In genomic region chr2:112019510-112019909, GRCh38 we compare ENCODE assay signal across 22 cellular contexts.
"Had no signal": no experiment of that assay in that cellular context is flagged by ENCODE, and none has a peak within 500 bp of the region (broad histone marks: within the 10 kb centered on the region; RNA-seq: fewer than 3 reads in every experiment).

No MANE protein-coding gene starts in this region.

- H3K9me3 ChIP-seq: body of pancreas, gastrocnemius medialis, neutrophil, testis had no signal

- H3K27me3 ChIP-seq: body of pancreas, dorsolateral prefrontal cortex, gastrocnemius medialis, neutrophil, testis had no signal

- DNase-seq: activated CD4-positive, alpha-beta T cell treated with anti-CD3 and anti-CD28 coated beads, Interleukin-2, amount 10 ng/mL, durations not matched to agents 24 days and 14 days; activated CD8-positive, alpha-beta T cell treated with anti-CD3 and anti-CD28 coated beads for 36 hours; activated naive CD4-positive, alpha-beta T cell; activated naive CD8-positive, alpha-beta T cell treated with anti-CD3 and anti-CD28 coated beads, Interleukin-2, amount 10 ng/mL, durations not matched to agents 7 days and 5 days; activated T-cell treated with anti-CD3 and anti-CD28 coated beads, Interleukin-2, amount 50 U/mL, for 1 hour; body of pancreas; caudate nucleus; dorsolateral prefrontal cortex; erythroblast; gastrocnemius medialis; head of caudate nucleus; immature natural killer cell; kidney glomerular epithelial cell; mesenchymal stem cell; natural killer cell; stimulated activated CD4-positive, alpha-beta T cell treated with anti-CD3 and anti-CD28 coated beads, Interleukin-4, amount 100 ng/mL, for 4 hours; T1000; testis had no signal

- ATAC-seq: activated CD8-positive, alpha-beta T cell treated with anti-CD3 and anti-CD28 coated beads for 36 hours; activated T-helper 17 cell treated with anti-CD3 and anti-CD28 coated beads, Interleukin-2, amount 50 U/mL, for 72 hours; body of pancreas; gastrocnemius medialis; natural killer cell; sciatic nerve; stimulated activated memory B cell treated with anti-CD40 and anti-IgM and Interleukin-4, amounts not matched to agents 10 μg/mL and 1 μg/mL and 100 μg/mL, for 72 hours had no signal

- H3K4me1 ChIP-seq: body of pancreas, gastrocnemius medialis had no signal

- H3K36me3 ChIP-seq: neutrophil had no signal

- H3K4me3 ChIP-seq: body of pancreas, dorsolateral prefrontal cortex, gastrocnemius medialis, testis had no signal

- H3K27ac ChIP-seq: body of pancreas, dorsolateral prefrontal cortex, gastrocnemius medialis, neutrophil, testis had no signal
